10 cellular contexts compared by ENCODE assay signal in the genomic region with DNA sequence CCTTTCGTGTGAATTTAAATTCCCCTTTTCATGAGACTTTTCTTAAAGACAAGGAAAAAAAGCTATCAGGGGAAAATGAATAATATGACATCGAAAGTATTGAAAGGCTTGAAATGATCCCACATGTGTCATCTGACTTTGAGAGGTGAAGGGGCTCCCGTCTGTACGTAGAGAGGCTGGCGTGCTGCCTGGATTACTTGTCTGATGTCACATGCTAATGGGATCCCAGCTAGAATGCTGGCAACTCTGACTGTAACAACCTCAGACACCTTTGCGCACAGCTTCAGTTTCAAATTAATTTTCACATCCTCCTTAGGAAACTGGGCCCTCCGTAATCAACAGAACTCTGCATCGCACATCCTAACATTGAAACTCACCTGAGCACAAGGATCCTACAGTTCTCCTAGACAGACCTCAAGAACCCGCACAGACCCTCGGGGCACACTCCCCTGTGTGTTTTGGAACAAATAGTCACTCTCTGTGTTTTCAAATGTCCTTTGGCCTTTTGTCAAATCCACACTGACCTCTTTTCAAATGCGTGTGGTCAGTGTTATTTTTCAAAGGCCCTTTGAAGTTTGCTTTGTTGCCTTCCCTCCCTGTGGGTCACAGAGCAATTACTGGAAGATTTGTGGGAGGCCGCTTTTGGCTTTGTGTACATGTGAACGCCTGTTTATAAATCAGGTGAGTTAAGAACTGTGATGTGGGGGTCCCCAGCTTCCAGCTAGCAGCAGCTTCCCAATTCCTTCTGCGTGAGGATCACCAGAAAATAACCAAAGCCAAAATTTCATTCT.
DNase-seq lines count a peak whose midpoint lies in the region; ATAC-seq, FAIRE-seq and TF ChIP-seq lines count a peak whose summit lies in the region.
"Had no signal": no experiment of that assay in that cellular context is flagged by ENCODE, and none has a peak within 500 bp of the region (broad histone marks: within the 10 kb centered on the region; RNA-seq: fewer than 3 reads in every experiment).

No MANE protein-coding gene starts in this region.

- H3K4ac ChIP-seq in mesenchymal stem cell (ENCODE audit: low read depth in 1 of 2, low read length in 2 of 2) = peak overlapping the region; percentile 85 to 95
- H3K4ac ChIP-seq in mesendoderm (ENCODE audit: low read depth, low read length) = no peak overlapping the region

- TF ChIP-seq EP300 in K562 (IDR thresholded peaks at IDR 0.05; ENCODE audit: low read length) = no peak
- no peak for TF ChIP-seq EP300 in transverse colon (IDR thresholded peaks at IDR 0.05; ENCODE audit: low read depth)

- H3K4me3 ChIP-seq in breast epithelium (no peak overlapping the region), K562 (no peak overlapping the region), mesenchymal stem cell (ENCODE audit: insufficient read depth in 1 of 2, low read depth in 1 of 2, low read length in 2 of 2) (no peak overlapping the region), transverse colon (no peak overlapping the region), mesendoderm (ENCODE audit: low read length) (no peak overlapping the region)
- H3K4me3 ChIP-seq: thoracic aorta had no signal

- H4K91ac ChIP-seq in mesenchymal stem cell (ENCODE audit: low read length) = peak overlapping the region; percentile 97

- H2BK5ac ChIP-seq in mesenchymal stem cell (ENCODE audit: low read depth, low read length, poor library complexity, severe bottlenecking) (no peak overlapping the region), mesendoderm (ENCODE audit: low read length) (no peak overlapping the region)

- ATAC-seq in K562 = no peak
- no peak for ATAC-seq in effector memory CD8-positive, alpha-beta T cell (replicated peaks)
- no peak for ATAC-seq in T-cell (replicated peaks in 1 of 4)

- H3K9ac ChIP-seq in K562 (ENCODE audit: insufficient read depth in 1 of 2, low read depth in 2 of 2, low read length in 2 of 2) (no peak overlapping the region), mesenchymal stem cell (ENCODE audit: low read length) (no peak overlapping the region), mesendoderm (ENCODE audit: low read length) (no peak overlapping the region)

- no peaks in the 10 kb centered on the region for H3K79me2 ChIP-seq in K562 (ENCODE audit: control insufficient read depth, insufficient read depth, low read length)
- H3K79me2 ChIP-seq in mesendoderm (ENCODE audit: control insufficient read depth, insufficient read depth, low read length) = no peaks in the 10 kb centered on the region

- no peaks in the 10 kb centered on the region for H3K27me3 ChIP-seq in breast epithelium
- H3K27me3 ChIP-seq in K562 (ENCODE audit: control insufficient read depth in 2 of 2, insufficient read depth in 2 of 2, low read length in 2 of 2) = no peaks in the 10 kb centered on the region
- no peaks in the 10 kb centered on the region for H3K27me3 ChIP-seq in mesenchymal stem cell (ENCODE audit: control insufficient read depth in 1 of 2, insufficient read depth in 1 of 2, low read length in 2 of 2)
- H3K27me3 ChIP-seq in transverse colon = no peaks in the 10 kb centered on the region
- no peaks in the 10 kb centered on the region for H3K27me3 ChIP-seq in mesendoderm (ENCODE audit: insufficient read depth, low read length, poor library complexity)

- H3K27ac ChIP-seq in breast epithelium (peak overlapping the region; percentile 66 to 83), K562 (ENCODE audit: extremely low read depth, low read depth, low read length) (no peak overlapping the region), mesenchymal stem cell (ENCODE audit: low read length, poor library complexity, severe bottlenecking) (no peak overlapping the region), transverse colon (peak overlapping the region; percentile 7 to 46 (median 18)), mesendoderm (ENCODE audit: low read depth, low read length) (no peak overlapping the region)
- H3K27ac ChIP-seq: thoracic aorta had no signal

- TF ChIP-seq CTCF in breast epithelium (IDR thresholded peaks at IDR 0.05) (no peak), MCF 10A (IDR thresholded peaks at IDR 0.05; ENCODE audit: unreplicated experiment) (no peak), K562 (IDR thresholded peaks at IDR 0.05 in 2 of 3, conservative IDR thresholded peaks at IDR 0.05 in 1 of 3; ENCODE audit: insufficient read depth in 2 of 3, low read depth in 1 of 3, low read length in 3 of 3) (no peak), transverse colon (IDR thresholded peaks at IDR 0.05) (no peak)

- no peak for TF ChIP-seq RAD21 in K562 (CRISPR knock-in tag; conservative IDR thresholded peaks at IDR 0.05 in 1 of 2, IDR thresholded peaks at IDR 0.05 in 1 of 2)

- H3K4me1 Mint-ChIP-seq in MCF 10A (ENCODE audit: insufficient read depth, unreplicated experiment) (peaks cover 17% of the 10 kb centered on the region), T-cell (peaks cover 4 to 11% (median 7%) of the 10 kb centered on the region in 3 donors)
- H3K4me1 Mint-ChIP-seq in effector memory CD8-positive, alpha-beta T cell (ENCODE audit: low read depth in 2 of 2) = no peaks in the 10 kb centered on the region

- H3K27ac Mint-ChIP-seq in MCF 10A (ENCODE audit: low read depth, unreplicated experiment) (no peak overlapping the region), T-cell (no peak overlapping the region)
- H3K27ac Mint-ChIP-seq in effector memory CD8-positive, alpha-beta T cell = no peak overlapping the region

- DNase-seq in breast epithelium (ENCODE audit: low spot score in 2 of 2) (peak in 1 of 2 donors; percentile 73), MCF 10A (ENCODE audit: unreplicated experiment) (no peak), K562 (ENCODE audit: extremely low read depth in 1 of 4, low spot score in 3 of 4) (no peak), mesenchymal stem cell (no peak), transverse colon (no peak), mesendoderm (no peak), T-cell (no peak)
- no peak for DNase-seq in effector memory CD8-positive, alpha-beta T cell
- DNase-seq: AML-193 had no signal

- H4K8ac ChIP-seq in mesenchymal stem cell (ENCODE audit: low read length) (peak overlapping the region; percentile 90), mesendoderm (ENCODE audit: low read depth, low read length) (no peak overlapping the region)

- no peaks in the 10 kb centered on the region for H4K20me1 ChIP-seq in K562 (replicated peaks; ENCODE audit: control insufficient read depth, insufficient read depth, low read length)

- no peaks in the 10 kb centered on the region for H3K36me3 Mint-ChIP-seq in MCF 10A (ENCODE audit: insufficient read depth, unreplicated experiment)
- H3K36me3 Mint-ChIP-seq in effector memory CD8-positive, alpha-beta T cell (ENCODE audit: insufficient read depth) = no peaks in the 10 kb centered on the region
- no peaks in the 10 kb centered on the region for H3K36me3 Mint-ChIP-seq in T-cell

- no TSS peak for BruUV-seq in MCF 10A (replicated peaks; lab: Mats Ljungman, UMichigan)
- BruUV-seq in K562 (replicated peaks; lab: Mats Ljungman, UMichigan) = no TSS peak

- H3K36me3 ChIP-seq in breast epithelium (no peaks in the 10 kb centered on the region), K562 (ENCODE audit: control insufficient read depth, insufficient read depth, low read length) (no peaks in the 10 kb centered on the region), mesenchymal stem cell (ENCODE audit: control insufficient read depth in 1 of 2, insufficient read depth in 2 of 2, low read depth in 1 of 2, low read length in 2 of 2) (no peaks in the 10 kb centered on the region), transverse colon (no peaks in the 10 kb centered on the region), mesendoderm (ENCODE audit: control insufficient read depth, insufficient read depth, low read length) (no peaks in the 10 kb centered on the region)
- H3K36me3 ChIP-seq: thoracic aorta had no signal

- peak overlapping the region; percentile 90 for H2BK15ac ChIP-seq in mesenchymal stem cell (ENCODE audit: low read depth, poor library complexity, severe bottlenecking)
- no peak overlapping the region for H2BK15ac ChIP-seq in mesendoderm (replicated peaks; ENCODE audit: low read depth)

- H3K4me2 ChIP-seq in K562 (ENCODE audit: insufficient read depth, low read length) (no peak overlapping the region), mesenchymal stem cell (ENCODE audit: low read length, poor library complexity, severe bottlenecking) (no peak overlapping the region), mesendoderm (ENCODE audit: low read length) (no peak overlapping the region)

- CTCF ChIA-PET in MCF 10A (lab: Yijun Ruan, JAX) (interaction anchor here (0.6 to 1.4 kb wide), 4 partner anchors 23 to 160 kb away, joined by 3 read pairs; no protein-coding TSS in a partner anchor), K562 (lab: Yijun Ruan, JAX; ENCODE audit: low intra/inter-chr PET ratio) (no interaction called here), T-cell (lab: Charles Lee) (interaction anchor here in 1 of 2 donors (1.2 kb wide), 1 partner anchor 47 kb away, joined by 10 read pairs; no protein-coding TSS in a partner anchor)

- H4K5ac ChIP-seq in mesendoderm (ENCODE audit: low read length) = no peak overlapping the region

- WGBS in K562 (ENCODE audit: insufficient coverage, low coverage, missing lambda C conversion rate) = 64% methylated on average over 14 of the region's 14 CpGs
- WGBS in mesenchymal stem cell = 83% methylated on average over 13 of the region's 14 CpGs
- WGBS in transverse colon (ENCODE audit: low coverage in 1 of 2), 2 donors = 69 to 72% methylated on average over 9 to 14 of the region's 14 CpGs
- no CpG with 5 or more reads among the region's 14 CpGs for WGBS in mesendoderm (ENCODE audit: extremely low coverage, insufficient coverage, low lambda C conversion rate)

- H3K4me3 Mint-ChIP-seq in MCF 10A (ENCODE audit: unreplicated experiment) (no peak overlapping the region), T-cell (no peak overlapping the region)
- H3K4me3 Mint-ChIP-seq in effector memory CD8-positive, alpha-beta T cell = no peak overlapping the region

- no peaks in the 10 kb centered on the region for H3K9me1 ChIP-seq in K562 (ENCODE audit: control insufficient read depth, insufficient read depth, low read length)

- POLR2A ChIA-PET in MCF 10A (lab: Yijun Ruan, JAX) = interaction anchor here (0.6 to 0.7 kb wide), 2 partner anchors 24 to 56 kb away, joined by 3 read pairs; no protein-coding TSS in a partner anchor
- POLR2A ChIA-PET in K562 (lab: Yijun Ruan, JAX) = interaction anchor here (1.9 kb wide), 1 partner anchor 13 kb away, joined by 5 read pairs; no protein-coding TSS in a partner anchor
- POLR2A ChIA-PET in T-cell (lab: Charles Lee) = no interaction called here

- H3K56ac ChIP-seq in mesendoderm (ENCODE audit: low read length) = no peak overlapping the region

- H2BK120ac ChIP-seq in mesenchymal stem cell (ENCODE audit: low read depth, low read length) (peak overlapping the region; percentile 87), mesendoderm (ENCODE audit: low read depth, low read length) (no peak overlapping the region)

- H3K9me3 Mint-ChIP-seq in MCF 10A (ENCODE audit: unreplicated experiment) = no peaks in the 10 kb centered on the region
- no peaks in the 10 kb centered on the region for H3K9me3 Mint-ChIP-seq in effector memory CD8-positive, alpha-beta T cell
- no peaks in the 10 kb centered on the region for H3K9me3 Mint-ChIP-seq in T-cell

- H3K9me3 ChIP-seq in breast epithelium (no peaks in the 10 kb centered on the region), K562 (replicated peaks; ENCODE audit: control insufficient read depth, insufficient read depth, low read depth, low read length) (no peaks in the 10 kb centered on the region), mesenchymal stem cell (ENCODE audit: control insufficient read depth, low read length) (no peaks in the 10 kb centered on the region), transverse colon (no peaks in the 10 kb centered on the region)
- H3K9me3 ChIP-seq: thoracic aorta had no signal

- H2BK12ac ChIP-seq in mesenchymal stem cell (ENCODE audit: low read length in 2 of 2) = peak overlapping the region; percentile 96 to 100

- in situ Hi-C loops in K562 (cut with MboI) (no loop called here), transverse colon (cut with MboI; ENCODE audit: low pct_ligation_motif_present in 1 of 4, low pct_unique_long_range_greater_than_20kb in 1 of 4, low sequenced_read_pairs in 3 of 4) (no loop called here)

- H2AK5ac ChIP-seq in mesenchymal stem cell (ENCODE audit: low read length, severe bottlenecking) (no peak overlapping the region), mesendoderm (ENCODE audit: low read length) (no peak overlapping the region)

- H3K23ac ChIP-seq in mesenchymal stem cell (ENCODE audit: low read length in 2 of 2) = no peak overlapping the region
- H3K23ac ChIP-seq in mesendoderm (ENCODE audit: low read length) = no peak overlapping the region

- H3K27me3 Mint-ChIP-seq in MCF 10A (ENCODE audit: insufficient read depth, unreplicated experiment) = no peaks in the 10 kb centered on the region
- H3K27me3 Mint-ChIP-seq in effector memory CD8-positive, alpha-beta T cell = peaks cover 7 to 10% of the 10 kb centered on the region in 2 donors
- H3K27me3 Mint-ChIP-seq in T-cell = no peaks in the 10 kb centered on the region

- no peaks in the 10 kb centered on the region for H3K79me1 ChIP-seq in mesenchymal stem cell (replicated peaks; ENCODE audit: low read length, poor library complexity, severe bottlenecking)
- H3K79me1 ChIP-seq in mesendoderm (ENCODE audit: low read length) = no peaks in the 10 kb centered on the region

- H3K14ac ChIP-seq in mesenchymal stem cell (ENCODE audit: low read length in 2 of 2) = no peak overlapping the region

- H3K4me1 ChIP-seq in breast epithelium (peaks cover 0 to 5% of the 10 kb centered on the region in 2 donors), K562 (replicated peaks in 1 of 2; ENCODE audit: control insufficient read depth in 2 of 2, insufficient read depth in 2 of 2, low read length in 2 of 2) (peaks cover 6 to 44% of the 10 kb centered on the region in 2 experiments), mesenchymal stem cell (ENCODE audit: control insufficient read depth, insufficient read depth, low read depth, low read length) (peaks cover 3% of the 10 kb centered on the region), transverse colon (peaks cover 1 to 24% (median 9%) of the 10 kb centered on the region in 4 donors), mesendoderm (ENCODE audit: control insufficient read depth, low read depth, low read length) (no peaks in the 10 kb centered on the region)

- peak overlapping the region; percentile 22; the same call in 1 of the 2 replicates for H2AFZ ChIP-seq in K562 (ENCODE audit: low read depth, low read length)
- no peak overlapping the region for H2AFZ ChIP-seq in mesenchymal stem cell (ENCODE audit: low read depth, low read length)

- peak overlapping the region; percentile 90 to 92 for H3K18ac ChIP-seq in mesenchymal stem cell (ENCODE audit: low read depth in 1 of 2, low read length in 2 of 2)
- no peak overlapping the region for H3K18ac ChIP-seq in mesendoderm (ENCODE audit: low read length)

- no peak for FAIRE-seq in K562 (lab: Jason Lieb, UNC)

- no peak for TF ChIP-seq POLR2A in breast epithelium (IDR thresholded peaks at IDR 0.05)
- TF ChIP-seq POLR2A in K562 (conservative IDR thresholded peaks at IDR 0.05) = no peak
- TF ChIP-seq POLR2A in transverse colon (IDR thresholded peaks at IDR 0.05) = no peak

- intact Hi-C loops in breast epithelium (cut with DNase I; ENCODE audit: low total_unique reads) (no loop called here), MCF 10A (cut with micrococcal nuclease) (no loop called here), K562 (cut with micrococcal nuclease) (no loop called here), transverse colon (cut with DNase I; ENCODE audit: low total_unique reads) (loop anchor here (10.0 kb wide), 2 partner anchors 93 to 177 kb away; no protein-coding TSS in a partner anchor)

Comparison
In these comparisons a context has a peak if more than half of its experiments do, and no peak if none do; other contexts are left out.
1. H3K27ac ChIP-seq: peak in breast epithelium (2 of 2) and transverse colon (4 of 4); none in K562 (single experiment), mesenchymal stem cell (single experiment) and mesendoderm (single experiment).
2. POLR2A ChIA-PET loops: an anchor here in MCF 10A (0.6 to 0.7 kb wide) and K562 (1.9 kb wide); none called in T-cell.